ENCODE assay signal across 1 cellular context in genomic region chr12:26749781-26750180, GRCh38.
TF ChIP-seq lines count a peak whose summit lies in the region.

No MANE protein-coding gene starts in this region.

TF ChIP-seq in GM23338, 12 proteins besides CTCF, POLR2A, EP300 and RAD21 (continued from another document):
- TF ChIP-seq REST (IDR thresholded peaks at IDR 0.05; ENCODE audit: unreplicated experiment), result no peak
